In genomic region chr11:3579600-3580459, GRCh38 we compare ENCODE assay signal across 8 cellular contexts.
A peak's percentile ranks its signal among the peaks of the same experiment; 100 is the strongest.
DNase-seq lines count a peak whose midpoint lies in the region; ATAC-seq and TF ChIP-seq lines count a peak whose summit lies in the region.
"Not testable (repeated sequence)": the region's sequence is repeated elsewhere in the genome, so short reads cannot be mapped to it uniquely, and the experiment has no call there.

No MANE protein-coding gene starts in this region.

- not testable (repeated sequence) for H3K27me3 ChIP-seq in CD8-positive, alpha-beta T cell (ENCODE audit: insufficient read depth, low read length); osteoblast (ENCODE audit: insufficient read depth, low read length)
- H3K27me3 ChIP-seq in HUES6 (ENCODE audit: control insufficient read depth, insufficient read depth, low read length) (peaks cover 25% of the 10 kb centered on the region), transverse colon (peaks cover 20% of the 10 kb centered on the region)

- TF ChIP-seq EP300 in transverse colon (IDR thresholded peaks at IDR 0.05; ENCODE audit: low read depth), result not testable (repeated sequence)

- TF ChIP-seq POLR2A in transverse colon (IDR thresholded peaks at IDR 0.05), result not testable (repeated sequence)

- DNase-seq in CD8-positive, alpha-beta T cell; activated CD4-positive, alpha-beta T cell treated with anti-CD3 and anti-CD28 coated beads for 36 hours; activated naive CD4-positive, alpha-beta T cell treated with anti-CD3 and anti-CD28 coated beads, Interleukin-2, amount 10 ng/mL, durations not matched to agents 7 days and 5 days; effector memory CD8-positive, alpha-beta T cell; transverse colon: not testable (repeated sequence)
- peak; percentile 6 for DNase-seq in left kidney (ENCODE audit: low read depth, low spot score)
- DNase-seq in osteoblast (ENCODE audit: insufficient read length, low spot score, missing footprints), result peak; percentile 10

- in situ Hi-C loops in transverse colon (cut with MboI; ENCODE audit: low pct_ligation_motif_present in 1 of 4, low pct_unique_long_range_greater_than_20kb in 1 of 4, low sequenced_read_pairs in 3 of 4), result not testable (repeated sequence)

- not testable (repeated sequence) for H3K9me3 ChIP-seq in CD8-positive, alpha-beta T cell (ENCODE audit: low read length); HUES6 (ENCODE audit: control insufficient read depth, insufficient read depth, low read depth, low read length); osteoblast (ENCODE audit: low read depth, low read length); transverse colon

- H3K4me2 ChIP-seq in osteoblast (ENCODE audit: insufficient read depth, low read length), result not testable (repeated sequence)

- POLR2A ChIA-PET in CD8-positive, alpha-beta T cell (lab: Charles Lee); activated CD4-positive, alpha-beta T cell treated with anti-CD3 and anti-CD28 coated beads for 36 hours (lab: Charles Lee): not testable (repeated sequence)

- peak overlapping the region; percentile 61 for H3K9ac ChIP-seq in HUES6 (ENCODE audit: low read length)

- not testable (repeated sequence) for H2AFZ ChIP-seq in osteoblast (ENCODE audit: low read length)

- H3K4me1 Mint-ChIP-seq in CD8-positive, alpha-beta T cell (ENCODE audit: low read depth); activated CD4-positive, alpha-beta T cell treated with anti-CD3 and anti-CD28 coated beads for 36 hours; activated naive CD4-positive, alpha-beta T cell treated with anti-CD3 and anti-CD28 coated beads, Interleukin-2, amount 10 ng/mL, durations not matched to agents 7 days and 5 days; effector memory CD8-positive, alpha-beta T cell (ENCODE audit: low read depth in 2 of 2): not testable (repeated sequence)

- CTCF ChIA-PET in CD8-positive, alpha-beta T cell (lab: Charles Lee); activated naive CD4-positive, alpha-beta T cell treated with anti-CD3 and anti-CD28 coated beads, Interleukin-2, amount 10 ng/mL, durations not matched to agents 7 days and 5 days (lab: Charles Lee): not testable (repeated sequence)
- CTCF ChIA-PET in activated CD4-positive, alpha-beta T cell treated with anti-CD3 and anti-CD28 coated beads for 36 hours (lab: Charles Lee), result interaction anchor here (1.2 kb wide), 1 partner anchor 100 kb away, joined by 4 read pairs; no protein-coding TSS in a partner anchor

- H3K36me3 Mint-ChIP-seq in CD8-positive, alpha-beta T cell; activated CD4-positive, alpha-beta T cell treated with anti-CD3 and anti-CD28 coated beads for 36 hours (ENCODE audit: low read depth); activated naive CD4-positive, alpha-beta T cell treated with anti-CD3 and anti-CD28 coated beads, Interleukin-2, amount 10 ng/mL, durations not matched to agents 7 days and 5 days: not testable (repeated sequence)
- H3K36me3 Mint-ChIP-seq in effector memory CD8-positive, alpha-beta T cell (ENCODE audit: insufficient read depth), result peaks cover 11% of the 10 kb centered on the region

- ATAC-seq in CD8-positive, alpha-beta T cell; activated CD4-positive, alpha-beta T cell treated with anti-CD3 and anti-CD28 coated beads for 36 hours; effector memory CD8-positive, alpha-beta T cell (replicated peaks): not testable (repeated sequence)

- not testable (repeated sequence) for H3K79me2 ChIP-seq in osteoblast (ENCODE audit: insufficient read depth, low read length)

- not testable (repeated sequence) for H3K27ac ChIP-seq in CD8-positive, alpha-beta T cell (ENCODE audit: low read depth, low read length); HUES6 (ENCODE audit: low read depth, low read length); osteoblast (ENCODE audit: low read depth, low read length); transverse colon

- not testable (repeated sequence) for TF ChIP-seq CTCF in CD8-positive, alpha-beta T cell (IDR thresholded peaks at IDR 0.05); osteoblast (IDR thresholded peaks at IDR 0.05; ENCODE audit: extremely low read depth, low read depth, low read length); transverse colon (IDR thresholded peaks at IDR 0.05)

- H3K4me1 ChIP-seq in CD8-positive, alpha-beta T cell (ENCODE audit: insufficient read depth, low read length); osteoblast (ENCODE audit: insufficient read depth, low read length); transverse colon: not testable (repeated sequence)
- peaks cover 24% of the 10 kb centered on the region for H3K4me1 ChIP-seq in HUES6 (ENCODE audit: control insufficient read depth, insufficient read depth, low read length)

- 64 to 80% methylated on average over 2 to 24 of the region's 29 CpGs for WGBS in transverse colon (ENCODE audit: low coverage in 1 of 2), 2 donors

- intact Hi-C loops in CD8-positive, alpha-beta T cell (cut with DNase I, micrococcal nuclease), result loop anchor here in 1 of 2 experiments (2.0 to 10.0 kb wide), 2 partner anchors 125 to 235 kb away; no protein-coding TSS in a partner anchor
- intact Hi-C loops in activated CD4-positive, alpha-beta T cell treated with anti-CD3 and anti-CD28 coated beads for 36 hours (cut with DNase I, micrococcal nuclease), result loop anchor here in 1 of 2 experiments (2.0 to 5.0 kb wide), 2 partner anchors 29 to 93 kb away; no protein-coding TSS in a partner anchor
- intact Hi-C loops in transverse colon (cut with DNase I; ENCODE audit: low total_unique reads), result loop anchor here (10.0 kb wide), 1 partner anchor 125 kb away; no protein-coding TSS in a partner anchor

- H3K4me3 Mint-ChIP-seq in CD8-positive, alpha-beta T cell, result peak overlapping the region; percentile 68
- peak overlapping the region; percentile 47 for H3K4me3 Mint-ChIP-seq in activated CD4-positive, alpha-beta T cell treated with anti-CD3 and anti-CD28 coated beads for 36 hours
- peak overlapping the region; percentile 58 for H3K4me3 Mint-ChIP-seq in activated naive CD4-positive, alpha-beta T cell treated with anti-CD3 and anti-CD28 coated beads, Interleukin-2, amount 10 ng/mL, durations not matched to agents 7 days and 5 days
- peak overlapping the region; percentile 71 for H3K4me3 Mint-ChIP-seq in effector memory CD8-positive, alpha-beta T cell

- not testable (repeated sequence) for H4K20me1 ChIP-seq in osteoblast (ENCODE audit: insufficient read depth, low read length)

- H3K9me3 Mint-ChIP-seq in CD8-positive, alpha-beta T cell; activated CD4-positive, alpha-beta T cell treated with anti-CD3 and anti-CD28 coated beads for 36 hours (ENCODE audit: low read depth); activated naive CD4-positive, alpha-beta T cell treated with anti-CD3 and anti-CD28 coated beads, Interleukin-2, amount 10 ng/mL, durations not matched to agents 7 days and 5 days; effector memory CD8-positive, alpha-beta T cell: not testable (repeated sequence)

- not testable (repeated sequence) for H3K27ac Mint-ChIP-seq in CD8-positive, alpha-beta T cell; activated CD4-positive, alpha-beta T cell treated with anti-CD3 and anti-CD28 coated beads for 36 hours; activated naive CD4-positive, alpha-beta T cell treated with anti-CD3 and anti-CD28 coated beads, Interleukin-2, amount 10 ng/mL, durations not matched to agents 7 days and 5 days; effector memory CD8-positive, alpha-beta T cell

- not testable (repeated sequence) for H3K36me3 ChIP-seq in CD8-positive, alpha-beta T cell (ENCODE audit: insufficient read depth, low read length); HUES6 (ENCODE audit: control insufficient read depth, insufficient read depth, low read length); osteoblast (ENCODE audit: insufficient read depth, low read length); transverse colon

- H3K27me3 Mint-ChIP-seq in CD8-positive, alpha-beta T cell (ENCODE audit: low read depth), result peaks cover 43% of the 10 kb centered on the region
- peaks cover 34% of the 10 kb centered on the region for H3K27me3 Mint-ChIP-seq in activated CD4-positive, alpha-beta T cell treated with anti-CD3 and anti-CD28 coated beads for 36 hours
- H3K27me3 Mint-ChIP-seq in activated naive CD4-positive, alpha-beta T cell treated with anti-CD3 and anti-CD28 coated beads, Interleukin-2, amount 10 ng/mL, durations not matched to agents 7 days and 5 days, result peaks cover 74% of the 10 kb centered on the region
- H3K27me3 Mint-ChIP-seq in effector memory CD8-positive, alpha-beta T cell, result peaks cover 45 to 71% of the 10 kb centered on the region in 2 donors

- not testable (repeated sequence) for H3K4me3 ChIP-seq in CD8-positive, alpha-beta T cell (ENCODE audit: low read depth, low read length); osteoblast (ENCODE audit: insufficient read depth, low read length)
- H3K4me3 ChIP-seq in HUES6 (ENCODE audit: low read depth, low read length), result peak overlapping the region; percentile 72
- H3K4me3 ChIP-seq in transverse colon, result peak overlapping the region in 3 of 4 donors; percentile 42 to 77 (median 52)
